Comparison of ENCODE assay signal across 1 cellular context in the genomic region with DNA sequence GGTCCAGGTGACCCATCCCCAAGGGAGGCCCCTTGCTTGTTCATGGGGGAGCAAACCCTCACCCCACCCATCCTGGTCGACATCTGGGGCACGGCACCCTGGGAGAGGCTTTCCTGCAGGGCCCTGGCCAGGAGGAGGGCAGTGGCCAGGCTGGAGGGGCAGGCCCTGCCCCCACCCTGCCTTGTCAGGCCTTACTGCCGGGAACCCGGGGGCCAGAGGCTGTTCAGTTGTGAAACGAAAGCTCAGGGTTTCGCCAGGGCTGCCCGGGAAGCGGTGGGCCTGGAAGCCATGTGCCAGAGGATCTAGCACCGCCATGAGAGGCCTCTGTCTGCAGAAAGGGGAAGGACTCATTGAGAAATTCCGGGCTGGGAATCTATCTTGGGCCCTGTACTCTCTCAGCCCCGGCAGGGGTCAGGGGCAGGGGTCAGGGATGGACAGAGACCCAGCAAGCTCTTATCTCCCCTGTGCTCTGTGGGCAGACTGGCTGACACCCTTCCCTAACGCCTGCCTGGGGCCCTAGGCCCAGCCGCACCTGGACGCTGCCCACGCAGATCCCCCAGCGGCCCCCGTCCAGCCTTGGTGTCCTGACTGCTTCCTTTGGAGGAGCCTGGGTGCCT.
TF ChIP-seq lines count a peak whose summit lies in the region.

No MANE protein-coding gene starts in this region.

TF ChIP-seq in SK-N-SH treated with all-trans-retinoic acid at 6 μM for 48 hours, 23 proteins besides CTCF, POLR2A, EP300 and RAD21 (continued from another document):
- TF ChIP-seq CREB5 (CRISPR knock-in tag; IDR thresholded peaks at IDR 0.05; ENCODE audit: low read depth): no peak
- no peak for TF ChIP-seq TSHZ2 (CRISPR knock-in tag; IDR thresholded peaks at IDR 0.05)
